ENCODE assay signal across 2 cellular contexts in the genomic region with DNA sequence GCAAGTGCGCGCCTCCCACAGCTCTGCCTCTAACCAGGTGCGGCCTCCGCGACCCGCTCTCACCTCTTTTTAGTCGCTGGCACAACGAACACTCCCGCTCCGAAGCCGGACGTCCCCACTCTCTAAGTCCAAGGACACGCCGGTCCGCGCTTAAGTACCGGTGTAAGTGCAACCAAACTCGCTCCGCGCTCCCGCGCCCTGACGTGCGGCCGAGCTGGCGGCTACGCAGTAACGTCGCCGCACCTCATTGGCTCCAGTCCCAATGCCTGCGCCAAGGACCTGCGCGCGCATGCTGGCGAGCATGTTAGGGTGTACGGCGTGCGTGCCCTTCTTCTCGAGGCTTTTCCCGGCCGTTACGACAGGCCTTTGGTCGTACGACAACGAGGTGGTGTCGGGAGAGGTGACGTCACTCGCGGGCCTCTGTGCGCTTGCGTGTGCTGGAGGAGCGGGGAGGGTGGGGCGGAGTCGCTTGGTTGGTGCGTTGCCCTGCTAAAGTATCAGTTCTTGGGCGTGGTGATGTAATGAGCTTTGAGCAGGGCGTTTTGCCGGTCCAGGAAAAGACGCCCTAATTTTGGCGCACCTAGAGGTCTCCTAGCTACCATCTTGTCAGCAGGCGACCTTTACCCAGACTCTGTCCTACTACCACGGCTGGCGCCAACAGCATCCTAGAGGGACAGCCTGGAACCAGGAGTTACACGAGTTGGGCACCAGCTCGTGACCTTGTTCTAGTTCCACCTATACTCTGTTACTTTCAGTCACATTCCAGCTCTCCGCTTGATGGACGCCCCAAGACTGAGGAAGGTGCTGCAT.
TF ChIP-seq lines count a peak whose summit lies in the region.

A gene (minus strand): TSS at position 124 of the 810 bp plus-strand sequence. CDS start 1,141 bp downstream, outside the sequence.

TF ChIP-seq in HCT116, 20 proteins besides CTCF, POLR2A, EP300 and RAD21 (continued from another document):
- TF ChIP-seq YY1 (IDR thresholded peaks at IDR 0.05; ENCODE audit: extremely low read depth, insufficient replicate concordance, low read depth, low read length) (peak; percentile 83), TCF7L2 (IDR thresholded peaks at IDR 0.05; ENCODE audit: borderline replicate concordance, extremely low read depth, insufficient read depth, insufficient read length) (peak; percentile 72), ZFX (IDR thresholded peaks at IDR 0.05) (peak; percentile 38; the same call in 1 of the 2 replicates), CBX3 (IDR thresholded peaks at IDR 0.05; ENCODE audit: low read depth) (peak; percentile 91), JUND (IDR thresholded peaks at IDR 0.05) (no peak; the same call in 1 of the 2 replicates), SP1 (IDR thresholded peaks at IDR 0.05; ENCODE audit: low read depth) (peak; percentile 100), POLR2AphosphoS5 (IDR thresholded peaks at IDR 0.05; ENCODE audit: low read depth, low read length) (peak; percentile 96)
- TF ChIP-seq, protein P1, sequence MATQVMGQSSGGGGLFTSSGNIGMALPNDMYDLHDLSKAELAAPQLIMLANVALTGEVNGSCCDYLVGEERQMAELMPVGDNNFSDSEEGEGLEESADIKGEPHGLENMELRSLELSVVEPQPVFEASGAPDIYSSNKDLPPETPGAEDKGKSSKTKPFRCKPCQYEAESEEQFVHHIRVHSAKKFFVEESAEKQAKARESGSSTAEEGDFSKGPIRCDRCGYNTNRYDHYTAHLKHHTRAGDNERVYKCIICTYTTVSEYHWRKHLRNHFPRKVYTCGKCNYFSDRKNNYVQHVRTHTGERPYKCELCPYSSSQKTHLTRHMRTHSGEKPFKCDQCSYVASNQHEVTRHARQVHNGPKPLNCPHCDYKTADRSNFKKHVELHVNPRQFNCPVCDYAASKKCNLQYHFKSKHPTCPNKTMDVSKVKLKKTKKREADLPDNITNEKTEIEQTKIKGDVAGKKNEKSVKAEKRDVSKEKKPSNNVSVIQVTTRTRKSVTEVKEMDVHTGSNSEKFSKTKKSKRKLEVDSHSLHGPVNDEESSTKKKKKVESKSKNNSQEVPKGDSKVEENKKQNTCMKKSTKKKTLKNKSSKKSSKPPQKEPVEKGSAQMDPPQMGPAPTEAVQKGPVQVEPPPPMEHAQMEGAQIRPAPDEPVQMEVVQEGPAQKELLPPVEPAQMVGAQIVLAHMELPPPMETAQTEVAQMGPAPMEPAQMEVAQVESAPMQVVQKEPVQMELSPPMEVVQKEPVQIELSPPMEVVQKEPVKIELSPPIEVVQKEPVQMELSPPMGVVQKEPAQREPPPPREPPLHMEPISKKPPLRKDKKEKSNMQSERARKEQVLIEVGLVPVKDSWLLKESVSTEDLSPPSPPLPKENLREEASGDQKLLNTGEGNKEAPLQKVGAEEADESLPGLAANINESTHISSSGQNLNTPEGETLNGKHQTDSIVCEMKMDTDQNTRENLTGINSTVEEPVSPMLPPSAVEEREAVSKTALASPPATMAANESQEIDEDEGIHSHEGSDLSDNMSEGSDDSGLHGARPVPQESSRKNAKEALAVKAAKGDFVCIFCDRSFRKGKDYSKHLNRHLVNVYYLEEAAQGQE (IDR thresholded peaks at IDR 0.05; ENCODE audit: low read depth): no peak
- TF ChIP-seq, protein P2, sequence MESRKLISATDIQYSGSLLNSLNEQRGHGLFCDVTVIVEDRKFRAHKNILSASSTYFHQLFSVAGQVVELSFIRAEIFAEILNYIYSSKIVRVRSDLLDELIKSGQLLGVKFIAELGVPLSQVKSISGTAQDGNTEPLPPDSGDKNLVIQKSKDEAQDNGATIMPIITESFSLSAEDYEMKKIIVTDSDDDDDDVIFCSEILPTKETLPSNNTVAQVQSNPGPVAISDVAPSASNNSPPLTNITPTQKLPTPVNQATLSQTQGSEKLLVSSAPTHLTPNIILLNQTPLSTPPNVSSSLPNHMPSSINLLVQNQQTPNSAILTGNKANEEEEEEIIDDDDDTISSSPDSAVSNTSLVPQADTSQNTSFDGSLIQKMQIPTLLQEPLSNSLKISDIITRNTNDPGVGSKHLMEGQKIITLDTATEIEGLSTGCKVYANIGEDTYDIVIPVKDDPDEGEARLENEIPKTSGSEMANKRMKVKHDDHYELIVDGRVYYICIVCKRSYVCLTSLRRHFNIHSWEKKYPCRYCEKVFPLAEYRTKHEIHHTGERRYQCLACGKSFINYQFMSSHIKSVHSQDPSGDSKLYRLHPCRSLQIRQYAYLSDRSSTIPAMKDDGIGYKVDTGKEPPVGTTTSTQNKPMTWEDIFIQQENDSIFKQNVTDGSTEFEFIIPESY (IDR thresholded peaks at IDR 0.05; ENCODE audit: extremely low read depth, insufficient replicate concordance, low read length): no peak

TF ChIP-seq in neural cell, 6 proteins besides CTCF, POLR2A, EP300 and RAD21 (continued from another document):
- TF ChIP-seq, protein P1 (IDR thresholded peaks at IDR 0.05; ENCODE audit: borderline replicate concordance): peak; percentile 89
